21 cellular contexts compared by ENCODE assay signal in genomic region chr4:8702516-8703400, GRCh38.
"Had no signal": no experiment of that assay in that cellular context is flagged by ENCODE, and none has a peak within 500 bp of the region (broad histone marks: within the 10 kb centered on the region; RNA-seq: fewer than 3 reads in every experiment).

No MANE protein-coding gene starts in this region.

- H3K4me2 ChIP-seq: hepatocyte had no signal

- H3K27ac Mint-ChIP-seq: activated B cell treated with CpG ODN at 0.5 μM for 24 hours; activated CD4-positive, alpha-beta memory T cell treated with anti-CD3 and anti-CD28 coated beads, Interleukin-2, amount 10 ng/mL, durations not matched to agents 7 days and 5 days; activated naive CD8-positive, alpha-beta T cell treated with anti-CD3 and anti-CD28 coated beads, Interleukin-2, amount 10 ng/mL, durations not matched to agents 7 days and 5 days; activated T-cell treated with anti-CD3 and anti-CD28 coated beads, Interleukin-2, amount 50 U/mL, for 72 hours; nephron; progenitor cell of endocrine pancreas; stimulated activated effector memory CD8-positive, alpha-beta T cell treated with anti-CD3 and anti-CD28 coated beads, Interleukin-12 subunit alpha, Interleukin-12 subunit beta, amount 100 ng/mL, for 72 hours had no signal

- DNase-seq: activated B cell treated with CpG ODN at 0.5 μM for 24 hours; activated CD4-positive, alpha-beta memory T cell treated with anti-CD3 and anti-CD28 coated beads, Interleukin-2, amount 10 ng/mL, durations not matched to agents 7 days and 5 days; activated CD4-positive, alpha-beta T cell treated with anti-CD3 and anti-CD28 coated beads for 48 hours; activated naive CD8-positive, alpha-beta T cell treated with anti-CD3 and anti-CD28 coated beads, Interleukin-2, amount 10 ng/mL, durations not matched to agents 7 days and 5 days; activated T-cell treated with anti-CD3 and anti-CD28 coated beads, Interleukin-2, amount 50 U/mL, for 72 hours; amygdala; caudate nucleus; foreskin keratinocyte; midbrain; nucleus accumbens; small intestine; stimulated activated CD4-positive, alpha-beta T cell treated with anti-CD3 and anti-CD28 coated beads, Interleukin-4, amount 100 ng/mL, for 1 hour; SW 1271 had no signal

- H3K27ac ChIP-seq: dorsolateral prefrontal cortex, foreskin keratinocyte, hepatocyte, right atrium auricular region, vagina had no signal

- H3K9me3 Mint-ChIP-seq: activated B cell treated with CpG ODN at 0.5 μM for 24 hours; activated CD4-positive, alpha-beta memory T cell treated with anti-CD3 and anti-CD28 coated beads, Interleukin-2, amount 10 ng/mL, durations not matched to agents 7 days and 5 days; activated naive CD8-positive, alpha-beta T cell treated with anti-CD3 and anti-CD28 coated beads, Interleukin-2, amount 10 ng/mL, durations not matched to agents 7 days and 5 days; activated T-cell treated with anti-CD3 and anti-CD28 coated beads, Interleukin-2, amount 50 U/mL, for 72 hours; stimulated activated effector memory CD8-positive, alpha-beta T cell treated with anti-CD3 and anti-CD28 coated beads, Interleukin-12 subunit alpha, Interleukin-12 subunit beta, amount 100 ng/mL, for 72 hours had no signal

- H3K27me3 Mint-ChIP-seq: activated B cell treated with CpG ODN at 0.5 μM for 24 hours; activated naive CD8-positive, alpha-beta T cell treated with anti-CD3 and anti-CD28 coated beads, Interleukin-2, amount 10 ng/mL, durations not matched to agents 7 days and 5 days had no signal

- H3K4me3 Mint-ChIP-seq: activated B cell treated with CpG ODN at 0.5 μM for 24 hours; activated CD4-positive, alpha-beta memory T cell treated with anti-CD3 and anti-CD28 coated beads, Interleukin-2, amount 10 ng/mL, durations not matched to agents 7 days and 5 days; activated naive CD8-positive, alpha-beta T cell treated with anti-CD3 and anti-CD28 coated beads, Interleukin-2, amount 10 ng/mL, durations not matched to agents 7 days and 5 days; activated T-cell treated with anti-CD3 and anti-CD28 coated beads, Interleukin-2, amount 50 U/mL, for 72 hours; nephron; stimulated activated effector memory CD8-positive, alpha-beta T cell treated with anti-CD3 and anti-CD28 coated beads, Interleukin-12 subunit alpha, Interleukin-12 subunit beta, amount 100 ng/mL, for 72 hours had no signal

- H3K4me1 ChIP-seq: foreskin keratinocyte, right atrium auricular region, vagina had no signal

- H3K9me3 ChIP-seq: right atrium auricular region, vagina had no signal

- H3K4me1 Mint-ChIP-seq: activated B cell treated with CpG ODN at 0.5 μM for 24 hours; activated CD4-positive, alpha-beta memory T cell treated with anti-CD3 and anti-CD28 coated beads, Interleukin-2, amount 10 ng/mL, durations not matched to agents 7 days and 5 days; activated naive CD8-positive, alpha-beta T cell treated with anti-CD3 and anti-CD28 coated beads, Interleukin-2, amount 10 ng/mL, durations not matched to agents 7 days and 5 days; nephron; stimulated activated effector memory CD8-positive, alpha-beta T cell treated with anti-CD3 and anti-CD28 coated beads, Interleukin-12 subunit alpha, Interleukin-12 subunit beta, amount 100 ng/mL, for 72 hours had no signal

- H3K27me3 ChIP-seq: foreskin keratinocyte, right atrium auricular region, vagina had no signal

- H3K36me3 Mint-ChIP-seq: activated naive CD8-positive, alpha-beta T cell treated with anti-CD3 and anti-CD28 coated beads, Interleukin-2, amount 10 ng/mL, durations not matched to agents 7 days and 5 days; stimulated activated effector memory CD8-positive, alpha-beta T cell treated with anti-CD3 and anti-CD28 coated beads, Interleukin-12 subunit alpha, Interleukin-12 subunit beta, amount 100 ng/mL, for 72 hours had no signal

- H2AFZ ChIP-seq: hepatocyte had no signal

- ATAC-seq: activated T-cell treated with anti-CD3 and anti-CD28 coated beads, Interleukin-2, amount 50 U/mL, for 72 hours; foreskin keratinocyte; stimulated activated effector memory CD8-positive, alpha-beta T cell treated with anti-CD3 and anti-CD28 coated beads, Interleukin-12 subunit alpha, Interleukin-12 subunit beta, amount 100 ng/mL, for 72 hours had no signal

- H3K36me3 ChIP-seq: right atrium auricular region, vagina had no signal

- H3K4me3 ChIP-seq: dorsolateral prefrontal cortex, hepatocyte, lung, right atrium auricular region, vagina had no signal
